In genomic region chr17:75872434-75873351, GRCh38 we compare ENCODE assay signal across 9 cellular contexts. TPM values are rescaled to one million over a fixed set of nuclear protein-coding genes. Genes with fewer than 3 reads are reported as not detected.
A peak's percentile ranks its signal among the peaks of the same experiment; 100 is the strongest.
DNase-seq lines count a peak whose midpoint lies in the region; TF ChIP-seq lines count a peak whose summit lies in the region.
"Had no signal": no experiment of that assay in that cellular context is flagged by ENCODE, and none has a peak within 500 bp of the region (broad histone marks: within the 10 kb centered on the region; RNA-seq: fewer than 3 reads in every experiment).

No MANE protein-coding gene starts in this region.

- 0 out of 2 replicates have a peak overlapping the region, but pooled peaks have one; percentile 16 for H3K9ac ChIP-seq in HUES64 (ENCODE audit: low read depth, low read length)

- CTCF ChIA-PET in AG04450 (lab: Charles Lee): interaction anchor here (1.1 to 1.7 kb wide), 3 partner anchors 11 to 90 kb away, joined by 3 to 4 read pairs (median 3); partner anchors contain the start of gene MRPL38

- TF ChIP-seq POLR2A in ovary (IDR thresholded peaks at IDR 0.05): no peak

- H3K4me3 ChIP-seq in AG04450 (ENCODE audit: low read depth, low read length) (no peak overlapping the region), HUES64 (ENCODE audit: low read length) (no peak overlapping the region), fibroblast of mammary gland (ENCODE audit: control insufficient read depth, low read depth, low read length) (no peak overlapping the region), ovary (no peak overlapping the region)
- H3K4me3 ChIP-seq: GM12878 had no signal

- peaks cover 11% of the 10 kb centered on the region for H3K4me1 Mint-ChIP-seq in mesothelial cell of epicardium

- no peaks in the 10 kb centered on the region for H3K9me3 Mint-ChIP-seq in mesothelial cell of epicardium

- H3K36me3 ChIP-seq in HUES64 (ENCODE audit: insufficient read depth, low read length) (no peaks in the 10 kb centered on the region), ovary (no peaks in the 10 kb centered on the region)

- H3K4me1 ChIP-seq in HUES64 (ENCODE audit: insufficient read depth, low read length) (0 out of 2 replicates have a peak, but pooled peaks cover 9% of the 10 kb centered on the region), ovary (ENCODE audit: insufficient read depth) (peaks cover 27% of the 10 kb centered on the region)

- H3K9me3 ChIP-seq in AG04450 (ENCODE audit: control insufficient read depth, insufficient read depth, low read length): no peaks in the 10 kb centered on the region; the same call in 1 of the 2 replicates
- H3K9me3 ChIP-seq in HUES64 (ENCODE audit: insufficient read depth, low read depth, low read length): no peaks in the 10 kb centered on the region
- H3K9me3 ChIP-seq in ovary: no peaks in the 10 kb centered on the region

- H3K36me3 Mint-ChIP-seq in mesothelial cell of epicardium: no peaks in the 10 kb centered on the region

- intact Hi-C loops in ovary (cut with DNase I): loop anchor here in 1 of 4 donors (10.0 kb wide), 1 partner anchor 98 kb away; a partner anchor contains a TSS

- TF ChIP-seq CTCF in AG04450 (IDR thresholded peaks at IDR 0.05; ENCODE audit: low read depth, low read length) (no peak), fibroblast of mammary gland (conservative IDR thresholded peaks at IDR 0.05; ENCODE audit: control insufficient read depth, insufficient read depth, low read depth, low read length) (no peak), ovary (IDR thresholded peaks at IDR 0.05) (no peak), mesothelial cell of epicardium (IDR thresholded peaks at IDR 0.05; ENCODE audit: unreplicated experiment) (no peak)

- no peak overlapping the region for H3K4me3 Mint-ChIP-seq in mesothelial cell of epicardium

- POLR2A ChIA-PET in AG04450 (lab: Yijun Ruan, JAX): interaction anchor here (0.5 to 1.4 kb wide), 4 partner anchors 8 to 100 kb away, joined by 3 to 7 read pairs (median 5); no protein-coding TSS in a partner anchor

- no peaks in the 10 kb centered on the region for H3K27me3 ChIP-seq in AG04450 (ENCODE audit: control insufficient read depth, insufficient read depth, low read length)
- peaks cover 13% of the 10 kb centered on the region for H3K27me3 ChIP-seq in HUES64 (ENCODE audit: insufficient read depth, low read length)
- H3K27me3 ChIP-seq in ovary: no peaks in the 10 kb centered on the region

- DNase-seq in AG04450 (ENCODE audit: low read depth, low spot score) (no peak), fibroblast of mammary gland (ENCODE audit: low read depth) (peak; percentile 73), ovary (peak; percentile 73 to 85 (median 75)), mesothelial cell of epicardium (ENCODE audit: low spot score in 2 of 2, unreplicated experiment in 2 of 2) (no peak), NCI-H128 (lab: John Stamatoyannopoulos, UW; ENCODE audit: unreplicated experiment) (no peak), NCI-H1105 treated with DMSO at 0.1 percent for 48 hours (lab: John Stamatoyannopoulos, UW) (no peak)
- DNase-seq in activated CD4-positive, alpha-beta T cell treated with anti-CD3 and anti-CD28 coated beads, Interleukin-2, amount 50 U/mL, for 1 hour: peak; percentile 71

- 77% methylated on average over 13 of the region's 13 CpGs for WGBS in HUES64
- 23 to 30% (median 26%) methylated on average over 13 of the region's 13 CpGs for WGBS in ovary, 3 donors

- no peak for TF ChIP-seq EP300 in ovary (IDR thresholded peaks at IDR 0.05)

- H3K27ac ChIP-seq in AG04450 (ENCODE audit: low read depth, low read length): peak overlapping the region; percentile 47
- H3K27ac ChIP-seq in HUES64 (ENCODE audit: low read depth, low read length): no peak overlapping the region
- peak overlapping the region; percentile 47 to 73 for H3K27ac ChIP-seq in ovary

- peaks cover 30% of the 10 kb centered on the region for H3K27me3 Mint-ChIP-seq in mesothelial cell of epicardium (ENCODE audit: low read depth)

- no peak overlapping the region for H3K27ac Mint-ChIP-seq in mesothelial cell of epicardium

RNA-seq across cellular contexts. Expression of gene TRIM47, which starts 5.7 kb away (rescaled TPM):
- polyA plus RNA-seq in AG04450 (2011; rRNA removed): 5.7 and 9.2 TPM in 2 replicates
- 8.8 and 13.8 TPM in 2 replicates for polyA minus RNA-seq in AG04450 (2011; rRNA and poly(A)+ RNA removed)
- 2.8 TPM for polyA plus RNA-seq in HUES64 (2013, experiment 1 of 2)
- 4.8 TPM for polyA plus RNA-seq in HUES64 (2013, experiment 2 of 2)
- 10 to 100 TPM in 6 of 7 donors, 1 to 10 TPM in 1; 7.2 to 38.3 (median 18.6) TPM for total RNA-seq in ovary
- 10 to 100 TPM; 10.1 to 11.5 TPM for polyA plus RNA-seq in ovary
- 2.8 to 3.1 TPM (median 2.9 TPM) in 3 replicates for total RNA-seq in mesothelial cell of epicardium

RNA-seq across cellular contexts. Expression of gene WBP2, which starts 17.6 kb away (rescaled TPM):
- polyA plus RNA-seq in AG04450 (2011; rRNA removed) (33.3 and 35.3 TPM in 2 replicates), ovary (100 to 1,000 TPM; 118 to 184 TPM)
- 30.2 and 36.0 TPM in 2 replicates for polyA minus RNA-seq in AG04450 (2011; rRNA and poly(A)+ RNA removed)
- 52.7 TPM for polyA plus RNA-seq in HUES64 (2013, experiment 1 of 2)
- 68.0 TPM for polyA plus RNA-seq in HUES64 (2013, experiment 2 of 2)
- total RNA-seq in ovary (100 to 1,000 TPM in 3 of 7 donors, 10 to 100 TPM in 4; 48.5 to 131 (median 92.7) TPM), mesothelial cell of epicardium (42.3 to 46.0 TPM (median 45.8 TPM) in 3 replicates)

RNA-seq across cellular contexts. Expression of gene TRIM65, which starts 24.1 kb away (rescaled TPM):
- polyA plus RNA-seq in AG04450 (2011; rRNA removed) (6.5 and 8.7 TPM in 2 replicates), ovary (10 to 100 TPM; 10.4 to 18.5 TPM)
- 6.3 and 8.6 TPM in 2 replicates for polyA minus RNA-seq in AG04450 (2011; rRNA and poly(A)+ RNA removed)
- polyA plus RNA-seq in HUES64 (2013, experiment 1 of 2): 21.4 TPM
- 21.0 TPM for polyA plus RNA-seq in HUES64 (2013, experiment 2 of 2)
- total RNA-seq in ovary (10 to 100 TPM; 17.3 to 28.0 (median 24.3) TPM), mesothelial cell of epicardium (21.2 to 21.9 TPM (median 21.4 TPM) in 3 replicates)

RNA-seq across cellular contexts. Expression of gene UNC13D, which starts 28.5 kb away (rescaled TPM):
- polyA plus RNA-seq in AG04450 (2011; rRNA removed): 0.11 and 0.16 TPM in 2 replicates
- 0.14 and 0.56 TPM in 2 replicates for polyA minus RNA-seq in AG04450 (2011; rRNA and poly(A)+ RNA removed)
- polyA plus RNA-seq in HUES64 (2013, experiment 1 of 2): 3.7 TPM
- 4.8 TPM for polyA plus RNA-seq in HUES64 (2013, experiment 2 of 2)
- total RNA-seq in ovary: 10 to 100 TPM; 10.7 to 24.9 (median 14.1) TPM
- polyA plus RNA-seq in ovary: 10 to 100 TPM in 1 of 2 donors, 1 to 10 TPM in 1; 8.9 to 17.1 TPM
- total RNA-seq in mesothelial cell of epicardium: 6.0 to 7.7 TPM (median 6.8 TPM) in 3 replicates

RNA-seq across cellular contexts. Expression of gene MRPL38, which starts 32.0 kb away (rescaled TPM):
- 16.6 and 21.9 TPM in 2 replicates for polyA plus RNA-seq in AG04450 (2011; rRNA removed)
- polyA minus RNA-seq in AG04450 (2011; rRNA and poly(A)+ RNA removed): 21.9 and 33.7 TPM in 2 replicates
- 48.8 TPM for polyA plus RNA-seq in HUES64 (2013, experiment 1 of 2)
- polyA plus RNA-seq in HUES64 (2013, experiment 2 of 2): 47.4 TPM
- total RNA-seq in ovary: 10 to 100 TPM; 30.4 to 93.0 (median 83.4) TPM
- 10 to 100 TPM; 14.5 to 51.4 TPM for polyA plus RNA-seq in ovary
- 77.8 to 91.1 TPM (median 82.2 TPM) in 3 replicates for total RNA-seq in mesothelial cell of epicardium

Comparison
In these comparisons a context has a peak if more than half of its experiments do, and no peak if none do; other contexts are left out.
1. DNase-seq: peak in activated CD4-positive, alpha-beta T cell treated with anti-CD3 and anti-CD28 coated beads, Interleukin-2, amount 50 U/mL, for 1 hour (single experiment), fibroblast of mammary gland (single experiment) and ovary (5 of 5); none in AG04450 (single experiment), mesothelial cell of epicardium (0 of 2), NCI-H128 (single experiment) and NCI-H1105 treated with DMSO at 0.1 percent for 48 hours (single experiment).